ENCODE assay signal across 20 cellular contexts in the genomic region with DNA sequence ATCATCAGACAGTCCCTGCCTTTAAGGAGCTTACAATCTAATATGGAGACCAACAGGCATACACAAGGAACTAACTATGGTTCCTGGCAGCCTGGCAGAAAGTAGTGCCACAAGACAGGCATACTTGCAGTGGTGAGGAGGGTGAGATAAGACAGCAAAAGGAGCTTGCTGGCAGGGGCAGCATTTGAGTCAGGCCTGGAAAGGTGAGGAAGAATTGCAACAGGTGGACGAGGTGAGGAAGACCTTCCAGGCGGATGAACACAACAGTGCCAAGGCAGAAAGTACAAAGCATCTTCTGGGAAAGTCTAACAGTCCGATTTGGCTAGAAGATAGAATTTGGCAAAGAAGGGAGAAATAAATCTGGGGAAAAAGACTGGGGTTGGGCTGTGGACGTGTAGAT.
"Had no signal": no experiment of that assay in that cellular context is flagged by ENCODE, and none has a peak within 500 bp of the region (broad histone marks: within the 10 kb centered on the region; RNA-seq: fewer than 3 reads in every experiment).

No MANE protein-coding gene starts in this region.

- DNase-seq: activated CD4-positive, alpha-beta T cell treated with anti-CD3 and anti-CD28 coated beads for 48 hours; activated CD4-positive, alpha-beta T cell treated with anti-CD3 and anti-CD28 coated beads, Interleukin-2, amount 50 U/mL, for 48 hours; activated CD8-positive, alpha-beta memory T cell treated with anti-CD3 and anti-CD28 coated beads for 24 hours; activated effector memory CD4-positive, alpha-beta T cell treated with Interleukin-2 at 50 U/mL for 16 hours; activated naive CD4-positive, alpha-beta T cell treated with Interleukin-2 at 50 U/mL for 16 hours; aorta; central memory CD4-positive, alpha-beta T cell; head of caudate nucleus; kidney glomerular epithelial cell; left lung; mammary epithelial cell; ovary; stimulated activated CD4-positive, alpha-beta T cell treated with anti-CD3 and anti-CD28 coated beads, Interleukin-15, amount 100 ng/mL, for 24 hours; stimulated activated CD4-positive, alpha-beta T cell treated with anti-CD3 and anti-CD28 coated beads, Interleukin-2, amount 100 ng/mL, for 24 hours; stimulated activated naive B cell treated with anti-CD40 and anti-IgM and Interleukin-4, amounts not matched to agents 10 μg/mL and 1 μg/mL and 100 μg/mL, for 72 hours; SW 1271; T-helper 9 cell; trophoblast cell had no signal

- H3K9me3 ChIP-seq: left lung, neutrophil, ovary had no signal

- H3K27ac ChIP-seq: neutrophil, VCaP had no signal

- H3K4me3 ChIP-seq: left lung, ovary had no signal

- H3K27me3 ChIP-seq: left lung, neutrophil, ovary had no signal

- ATAC-seq: left lung; stimulated activated naive B cell treated with anti-CD40 and anti-IgM and Interleukin-4, amounts not matched to agents 10 μg/mL and 1 μg/mL and 100 μg/mL, for 72 hours had no signal

- H3K36me3 ChIP-seq: ovary had no signal
